1 cellular context compared by ENCODE assay signal in the genomic region with DNA sequence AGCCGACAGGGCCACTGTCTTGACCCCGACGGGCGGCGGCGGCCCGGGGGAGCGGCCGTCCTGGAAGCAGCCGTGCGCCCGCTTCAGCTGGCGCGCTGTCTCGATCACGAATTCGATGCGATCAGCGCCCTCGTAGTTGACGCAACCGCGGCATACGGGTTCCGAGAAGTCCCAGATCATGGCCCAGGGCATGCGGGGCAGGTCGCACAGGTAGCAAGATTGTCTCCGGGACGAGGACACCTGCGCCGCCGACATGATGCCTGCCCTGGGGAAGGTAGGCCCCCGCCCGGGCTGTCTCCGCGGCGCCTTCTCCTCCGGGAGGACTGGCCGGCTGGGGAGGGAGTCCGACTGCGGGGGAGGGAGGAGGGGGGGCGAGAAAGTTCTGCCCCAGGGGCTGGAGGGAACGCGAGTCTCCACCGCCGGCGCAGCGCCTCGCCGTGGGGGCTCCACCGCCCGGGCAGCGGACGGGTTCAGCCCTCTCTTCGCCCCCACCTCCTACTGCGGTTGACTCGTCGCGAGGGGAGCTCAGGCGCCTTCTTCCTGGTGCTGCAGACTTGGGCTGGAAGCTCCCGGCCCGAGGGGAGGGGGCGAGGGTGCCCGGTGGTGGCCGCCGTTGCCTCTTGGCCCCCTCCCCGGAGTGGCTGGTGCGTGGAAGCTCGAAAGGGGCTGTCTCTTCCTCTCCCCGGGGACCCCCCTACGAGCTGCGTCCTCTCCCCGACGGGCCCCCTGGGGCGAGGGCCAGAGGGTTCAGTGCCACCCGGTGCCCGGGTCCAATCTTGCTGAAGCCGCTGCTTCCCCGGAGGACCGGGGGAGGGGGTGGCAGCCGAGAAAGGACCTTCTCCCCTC.
TF ChIP-seq lines count a peak whose summit lies in the region.

No MANE protein-coding gene starts in this region.

TF ChIP-seq in HepG2, 621 proteins besides CTCF, POLR2A, EP300 and RAD21 (continued from another document and continues in another):
- TF ChIP-seq, protein P1, sequence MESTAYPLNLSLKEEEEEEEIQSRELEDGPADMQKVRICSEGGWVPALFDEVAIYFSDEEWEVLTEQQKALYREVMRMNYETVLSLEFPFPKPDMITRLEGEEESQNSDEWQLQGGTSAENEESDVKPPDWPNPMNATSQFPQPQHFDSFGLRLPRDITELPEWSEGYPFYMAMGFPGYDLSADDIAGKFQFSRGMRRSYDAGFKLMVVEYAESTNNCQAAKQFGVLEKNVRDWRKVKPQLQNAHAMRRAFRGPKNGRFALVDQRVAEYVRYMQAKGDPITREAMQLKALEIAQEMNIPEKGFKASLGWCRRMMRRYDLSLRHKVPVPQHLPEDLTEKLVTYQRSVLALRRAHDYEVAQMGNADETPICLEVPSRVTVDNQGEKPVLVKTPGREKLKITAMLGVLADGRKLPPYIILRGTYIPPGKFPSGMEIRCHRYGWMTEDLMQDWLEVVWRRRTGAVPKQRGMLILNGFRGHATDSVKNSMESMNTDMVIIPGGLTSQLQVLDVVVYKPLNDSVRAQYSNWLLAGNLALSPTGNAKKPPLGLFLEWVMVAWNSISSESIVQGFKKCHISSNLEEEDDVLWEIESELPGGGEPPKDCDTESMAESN (CRISPR knock-in tag; conservative IDR thresholded peaks at IDR 0.05), result no peak
- TF ChIP-seq, protein P2, sequence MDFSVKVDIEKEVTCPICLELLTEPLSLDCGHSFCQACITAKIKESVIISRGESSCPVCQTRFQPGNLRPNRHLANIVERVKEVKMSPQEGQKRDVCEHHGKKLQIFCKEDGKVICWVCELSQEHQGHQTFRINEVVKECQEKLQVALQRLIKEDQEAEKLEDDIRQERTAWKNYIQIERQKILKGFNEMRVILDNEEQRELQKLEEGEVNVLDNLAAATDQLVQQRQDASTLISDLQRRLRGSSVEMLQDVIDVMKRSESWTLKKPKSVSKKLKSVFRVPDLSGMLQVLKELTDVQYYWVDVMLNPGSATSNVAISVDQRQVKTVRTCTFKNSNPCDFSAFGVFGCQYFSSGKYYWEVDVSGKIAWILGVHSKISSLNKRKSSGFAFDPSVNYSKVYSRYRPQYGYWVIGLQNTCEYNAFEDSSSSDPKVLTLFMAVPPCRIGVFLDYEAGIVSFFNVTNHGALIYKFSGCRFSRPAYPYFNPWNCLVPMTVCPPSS (IDR thresholded peaks at IDR 0.05), result no peak
- TF ChIP-seq ZNF33B (CRISPR knock-in tag; IDR thresholded peaks at IDR 0.05) (no peak), IRF2 (CRISPR knock-in tag; IDR thresholded peaks at IDR 0.05) (no peak), BRCA1 (CRISPR knock-in tag; IDR thresholded peaks at IDR 0.05) (0 out of 2 replicates have a peak, but pooled peaks have one; percentile 40), SALL1 (CRISPR knock-in tag; IDR thresholded peaks at IDR 0.05) (peak; percentile 15; the same call in 1 of the 2 replicates), U2AF1 (optimal IDR thresholded peaks at IDR 0.05; ENCODE audit: low read depth, low read length) (no peak), JUND (CRISPR knock-in tag; IDR thresholded peaks at IDR 0.05) (no peak), ZNF235 (CRISPR knock-in tag; IDR thresholded peaks at IDR 0.05; ENCODE audit: borderline replicate concordance) (no peak), ZNF101 (CRISPR knock-in tag; IDR thresholded peaks at IDR 0.05; ENCODE audit: borderline replicate concordance, low read depth) (no peak), MXI1 (IDR thresholded peaks at IDR 0.05; ENCODE audit: borderline replicate concordance, low read depth, low read length) (no peak), WIZ (CRISPR knock-in tag; IDR thresholded peaks at IDR 0.05) (no peak; the same call in 1 of the 2 replicates), SMARCC2 (IDR thresholded peaks at IDR 0.05) (no peak), PAWR (CRISPR knock-in tag; IDR thresholded peaks at IDR 0.05; ENCODE audit: borderline replicate concordance) (no peak), RBM39 (IDR thresholded peaks at IDR 0.05; ENCODE audit: low read depth, low read length, poor library complexity, severe bottlenecking) (peak; percentile 25), HMG20A (CRISPR knock-in tag; IDR thresholded peaks at IDR 0.05; ENCODE audit: borderline replicate concordance) (no peak), KLF11 (CRISPR knock-in tag; IDR thresholded peaks at IDR 0.05) (no peak), ZNF34 (CRISPR knock-in tag; IDR thresholded peaks at IDR 0.05; ENCODE audit: borderline replicate concordance) (no peak), ATRX (CRISPR knock-in tag; IDR thresholded peaks at IDR 0.05; ENCODE audit: borderline replicate concordance) (no peak), RBAK (CRISPR knock-in tag; IDR thresholded peaks at IDR 0.05) (no peak), KAT7 (CRISPR knock-in tag; IDR thresholded peaks at IDR 0.05; ENCODE audit: borderline replicate concordance) (0 out of 2 replicates have a peak, but pooled peaks have one; percentile 6), ZSCAN30 (CRISPR knock-in tag; IDR thresholded peaks at IDR 0.05) (no peak), ZNF350 (CRISPR knock-in tag; IDR thresholded peaks at IDR 0.05; ENCODE audit: borderline replicate concordance, low read depth) (no peak), XBP1 (CRISPR knock-in tag; IDR thresholded peaks at IDR 0.05) (no peak), NFE2L2 (IDR thresholded peaks at IDR 0.05; ENCODE audit: low read length) (no peak), ZNF788 (CRISPR knock-in tag; IDR thresholded peaks at IDR 0.05; ENCODE audit: borderline replicate concordance) (peak; percentile 65; the same call in 1 of the 2 replicates), FOXO1 (CRISPR knock-in tag; IDR thresholded peaks at IDR 0.05) (no peak), ZNF749 (CRISPR knock-in tag; IDR thresholded peaks at IDR 0.05; ENCODE audit: borderline replicate concordance) (no peak; the same call in 1 of the 2 replicates), SRSF4 (IDR thresholded peaks at IDR 0.05; ENCODE audit: low read depth, low read length, poor library complexity, severe bottlenecking) (no peak), ZBTB7A (CRISPR knock-in tag; IDR thresholded peaks at IDR 0.05) (no peak), CBX1 (IDR thresholded peaks at IDR 0.05; ENCODE audit: low read depth) (no peak), HNF4G (IDR thresholded peaks at IDR 0.05; ENCODE audit: borderline replicate concordance, low read depth, low read length) (no peak), HNF4G (CRISPR knock-in tag; IDR thresholded peaks at IDR 0.05; ENCODE audit: borderline replicate concordance, low read depth) (no peak), MEIS2 (CRISPR knock-in tag; IDR thresholded peaks at IDR 0.05) (no peak)
- TF ChIP-seq, protein P3, sequence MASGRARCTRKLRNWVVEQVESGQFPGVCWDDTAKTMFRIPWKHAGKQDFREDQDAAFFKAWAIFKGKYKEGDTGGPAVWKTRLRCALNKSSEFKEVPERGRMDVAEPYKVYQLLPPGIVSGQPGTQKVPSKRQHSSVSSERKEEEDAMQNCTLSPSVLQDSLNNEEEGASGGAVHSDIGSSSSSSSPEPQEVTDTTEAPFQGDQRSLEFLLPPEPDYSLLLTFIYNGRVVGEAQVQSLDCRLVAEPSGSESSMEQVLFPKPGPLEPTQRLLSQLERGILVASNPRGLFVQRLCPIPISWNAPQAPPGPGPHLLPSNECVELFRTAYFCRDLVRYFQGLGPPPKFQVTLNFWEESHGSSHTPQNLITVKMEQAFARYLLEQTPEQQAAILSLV (CRISPR knock-in tag; IDR thresholded peaks at IDR 0.05; ENCODE audit: borderline replicate concordance), result no peak
- TF ChIP-seq, protein P4, sequence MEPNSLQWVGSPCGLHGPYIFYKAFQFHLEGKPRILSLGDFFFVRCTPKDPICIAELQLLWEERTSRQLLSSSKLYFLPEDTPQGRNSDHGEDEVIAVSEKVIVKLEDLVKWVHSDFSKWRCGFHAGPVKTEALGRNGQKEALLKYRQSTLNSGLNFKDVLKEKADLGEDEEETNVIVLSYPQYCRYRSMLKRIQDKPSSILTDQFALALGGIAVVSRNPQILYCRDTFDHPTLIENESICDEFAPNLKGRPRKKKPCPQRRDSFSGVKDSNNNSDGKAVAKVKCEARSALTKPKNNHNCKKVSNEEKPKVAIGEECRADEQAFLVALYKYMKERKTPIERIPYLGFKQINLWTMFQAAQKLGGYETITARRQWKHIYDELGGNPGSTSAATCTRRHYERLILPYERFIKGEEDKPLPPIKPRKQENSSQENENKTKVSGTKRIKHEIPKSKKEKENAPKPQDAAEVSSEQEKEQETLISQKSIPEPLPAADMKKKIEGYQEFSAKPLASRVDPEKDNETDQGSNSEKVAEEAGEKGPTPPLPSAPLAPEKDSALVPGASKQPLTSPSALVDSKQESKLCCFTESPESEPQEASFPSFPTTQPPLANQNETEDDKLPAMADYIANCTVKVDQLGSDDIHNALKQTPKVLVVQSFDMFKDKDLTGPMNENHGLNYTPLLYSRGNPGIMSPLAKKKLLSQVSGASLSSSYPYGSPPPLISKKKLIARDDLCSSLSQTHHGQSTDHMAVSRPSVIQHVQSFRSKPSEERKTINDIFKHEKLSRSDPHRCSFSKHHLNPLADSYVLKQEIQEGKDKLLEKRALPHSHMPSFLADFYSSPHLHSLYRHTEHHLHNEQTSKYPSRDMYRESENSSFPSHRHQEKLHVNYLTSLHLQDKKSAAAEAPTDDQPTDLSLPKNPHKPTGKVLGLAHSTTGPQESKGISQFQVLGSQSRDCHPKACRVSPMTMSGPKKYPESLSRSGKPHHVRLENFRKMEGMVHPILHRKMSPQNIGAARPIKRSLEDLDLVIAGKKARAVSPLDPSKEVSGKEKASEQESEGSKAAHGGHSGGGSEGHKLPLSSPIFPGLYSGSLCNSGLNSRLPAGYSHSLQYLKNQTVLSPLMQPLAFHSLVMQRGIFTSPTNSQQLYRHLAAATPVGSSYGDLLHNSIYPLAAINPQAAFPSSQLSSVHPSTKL (CRISPR knock-in tag; IDR thresholded peaks at IDR 0.05), result no peak
- TF ChIP-seq, protein P5, sequence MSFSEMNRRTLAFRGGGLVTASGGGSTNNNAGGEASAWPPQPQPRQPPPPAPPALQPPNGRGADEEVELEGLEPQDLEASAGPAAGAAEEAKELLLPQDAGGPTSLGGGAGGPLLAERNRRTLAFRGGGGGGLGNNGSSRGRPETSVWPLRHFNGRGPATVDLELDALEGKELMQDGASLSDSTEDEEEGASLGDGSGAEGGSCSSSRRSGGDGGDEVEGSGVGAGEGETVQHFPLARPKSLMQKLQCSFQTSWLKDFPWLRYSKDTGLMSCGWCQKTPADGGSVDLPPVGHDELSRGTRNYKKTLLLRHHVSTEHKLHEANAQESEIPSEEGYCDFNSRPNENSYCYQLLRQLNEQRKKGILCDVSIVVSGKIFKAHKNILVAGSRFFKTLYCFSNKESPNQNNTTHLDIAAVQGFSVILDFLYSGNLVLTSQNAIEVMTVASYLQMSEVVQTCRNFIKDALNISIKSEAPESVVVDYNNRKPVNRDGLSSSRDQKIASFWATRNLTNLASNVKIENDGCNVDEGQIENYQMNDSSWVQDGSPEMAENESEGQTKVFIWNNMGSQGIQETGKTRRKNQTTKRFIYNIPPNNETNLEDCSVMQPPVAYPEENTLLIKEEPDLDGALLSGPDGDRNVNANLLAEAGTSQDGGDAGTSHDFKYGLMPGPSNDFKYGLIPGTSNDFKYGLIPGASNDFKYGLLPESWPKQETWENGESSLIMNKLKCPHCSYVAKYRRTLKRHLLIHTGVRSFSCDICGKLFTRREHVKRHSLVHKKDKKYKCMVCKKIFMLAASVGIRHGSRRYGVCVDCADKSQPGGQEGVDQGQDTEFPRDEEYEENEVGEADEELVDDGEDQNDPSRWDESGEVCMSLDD (CRISPR knock-in tag; IDR thresholded peaks at IDR 0.05; ENCODE audit: borderline replicate concordance), result no peak
- TF ChIP-seq, protein P6, sequence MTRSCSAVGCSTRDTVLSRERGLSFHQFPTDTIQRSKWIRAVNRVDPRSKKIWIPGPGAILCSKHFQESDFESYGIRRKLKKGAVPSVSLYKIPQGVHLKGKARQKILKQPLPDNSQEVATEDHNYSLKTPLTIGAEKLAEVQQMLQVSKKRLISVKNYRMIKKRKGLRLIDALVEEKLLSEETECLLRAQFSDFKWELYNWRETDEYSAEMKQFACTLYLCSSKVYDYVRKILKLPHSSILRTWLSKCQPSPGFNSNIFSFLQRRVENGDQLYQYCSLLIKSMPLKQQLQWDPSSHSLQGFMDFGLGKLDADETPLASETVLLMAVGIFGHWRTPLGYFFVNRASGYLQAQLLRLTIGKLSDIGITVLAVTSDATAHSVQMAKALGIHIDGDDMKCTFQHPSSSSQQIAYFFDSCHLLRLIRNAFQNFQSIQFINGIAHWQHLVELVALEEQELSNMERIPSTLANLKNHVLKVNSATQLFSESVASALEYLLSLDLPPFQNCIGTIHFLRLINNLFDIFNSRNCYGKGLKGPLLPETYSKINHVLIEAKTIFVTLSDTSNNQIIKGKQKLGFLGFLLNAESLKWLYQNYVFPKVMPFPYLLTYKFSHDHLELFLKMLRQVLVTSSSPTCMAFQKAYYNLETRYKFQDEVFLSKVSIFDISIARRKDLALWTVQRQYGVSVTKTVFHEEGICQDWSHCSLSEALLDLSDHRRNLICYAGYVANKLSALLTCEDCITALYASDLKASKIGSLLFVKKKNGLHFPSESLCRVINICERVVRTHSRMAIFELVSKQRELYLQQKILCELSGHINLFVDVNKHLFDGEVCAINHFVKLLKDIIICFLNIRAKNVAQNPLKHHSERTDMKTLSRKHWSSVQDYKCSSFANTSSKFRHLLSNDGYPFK (CRISPR knock-in tag; IDR thresholded peaks at IDR 0.05; ENCODE audit: borderline replicate concordance), result no peak; the same call in 1 of the 2 replicates
- TF ChIP-seq, protein P7, sequence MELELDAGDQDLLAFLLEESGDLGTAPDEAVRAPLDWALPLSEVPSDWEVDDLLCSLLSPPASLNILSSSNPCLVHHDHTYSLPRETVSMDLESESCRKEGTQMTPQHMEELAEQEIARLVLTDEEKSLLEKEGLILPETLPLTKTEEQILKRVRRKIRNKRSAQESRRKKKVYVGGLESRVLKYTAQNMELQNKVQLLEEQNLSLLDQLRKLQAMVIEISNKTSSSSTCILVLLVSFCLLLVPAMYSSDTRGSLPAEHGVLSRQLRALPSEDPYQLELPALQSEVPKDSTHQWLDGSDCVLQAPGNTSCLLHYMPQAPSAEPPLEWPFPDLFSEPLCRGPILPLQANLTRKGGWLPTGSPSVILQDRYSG (CRISPR knock-in tag; IDR thresholded peaks at IDR 0.05), result no peak
- TF ChIP-seq, protein P8, sequence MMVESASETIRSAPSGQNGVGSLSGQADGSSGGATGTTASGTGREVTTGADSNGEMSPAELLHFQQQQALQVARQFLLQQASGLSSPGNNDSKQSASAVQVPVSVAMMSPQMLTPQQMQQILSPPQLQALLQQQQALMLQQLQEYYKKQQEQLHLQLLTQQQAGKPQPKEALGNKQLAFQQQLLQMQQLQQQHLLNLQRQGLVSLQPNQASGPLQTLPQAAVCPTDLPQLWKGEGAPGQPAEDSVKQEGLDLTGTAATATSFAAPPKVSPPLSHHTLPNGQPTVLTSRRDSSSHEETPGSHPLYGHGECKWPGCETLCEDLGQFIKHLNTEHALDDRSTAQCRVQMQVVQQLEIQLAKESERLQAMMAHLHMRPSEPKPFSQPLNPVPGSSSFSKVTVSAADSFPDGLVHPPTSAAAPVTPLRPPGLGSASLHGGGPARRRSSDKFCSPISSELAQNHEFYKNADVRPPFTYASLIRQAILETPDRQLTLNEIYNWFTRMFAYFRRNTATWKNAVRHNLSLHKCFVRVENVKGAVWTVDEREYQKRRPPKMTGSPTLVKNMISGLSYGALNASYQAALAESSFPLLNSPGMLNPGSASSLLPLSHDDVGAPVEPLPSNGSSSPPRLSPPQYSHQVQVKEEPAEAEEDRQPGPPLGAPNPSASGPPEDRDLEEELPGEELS (CRISPR knock-in tag; IDR thresholded peaks at IDR 0.05), result no peak
